Comparison of ENCODE assay signal across 10 cellular contexts in genomic region chr2:207288628-207289027, GRCh38.
A peak's percentile ranks its signal among the peaks of the same experiment; 100 is the strongest.
DNase-seq lines count a peak whose midpoint lies in the region; ATAC-seq and TF ChIP-seq lines count a peak whose summit lies in the region.
"Had no signal": no experiment of that assay in that cellular context is flagged by ENCODE, and none has a peak within 500 bp of the region (broad histone marks: within the 10 kb centered on the region; RNA-seq: fewer than 3 reads in every experiment).

No MANE protein-coding gene starts in this region.

- no peaks in the 10 kb centered on the region for H3K27me3 ChIP-seq in A673 (replicated peaks; ENCODE audit: insufficient read depth, low read depth, low read length, poor library complexity)
- H3K27me3 ChIP-seq: vagina had no signal

- no peaks in the 10 kb centered on the region for H3K36me3 Mint-ChIP-seq in activated B cell treated with CpG ODN at 0.5 μM for 24 hours (ENCODE audit: low read depth)

- no peaks in the 10 kb centered on the region for H3K36me3 ChIP-seq in A673 (ENCODE audit: insufficient read depth, low read length, poor library complexity, severe bottlenecking)
- H3K36me3 ChIP-seq: left ventricle myocardium inferior, vagina had no signal

- peaks cover 8% of the 10 kb centered on the region for H3K4me1 Mint-ChIP-seq in activated B cell treated with CpG ODN at 0.5 μM for 24 hours

- no peak overlapping the region for H3K4me3 Mint-ChIP-seq in activated B cell treated with CpG ODN at 0.5 μM for 24 hours

- H3K27ac ChIP-seq in A673 (ENCODE audit: low read depth, low read length, poor library complexity, severe bottlenecking), result no peak overlapping the region
- H3K27ac ChIP-seq: left ventricle myocardium inferior, vagina had no signal

- DNase-seq in activated B cell treated with CpG ODN at 0.5 μM for 24 hours (no peak), sciatic nerve (ENCODE audit: low spot score) (no peak), A673 (ENCODE audit: low spot score) (no peak)
- DNase-seq: activated gamma-delta T cell, left ventricle myocardium inferior had no signal

- no TSS peak for BruUV-seq in A673 (replicated peaks; lab: Mats Ljungman, UMichigan)

- no peaks in the 10 kb centered on the region for H3K9me3 ChIP-seq in A673 (ENCODE audit: low read depth, low read length, poor library complexity, severe bottlenecking)
- H3K9me3 ChIP-seq: left ventricle myocardium inferior, vagina had no signal

- H3K27ac Mint-ChIP-seq in activated B cell treated with CpG ODN at 0.5 μM for 24 hours, result no peak overlapping the region

- CTCF ChIA-PET in activated B cell treated with CpG ODN at 0.5 μM for 24 hours (lab: Charles Lee), result no interaction called here
- CTCF ChIA-PET in A673 (lab: Charles Lee), result no interaction called here

- ATAC-seq in GM18502 (IDR thresholded peaks at IDR 0.05; ENCODE audit: poor library complexity, unreplicated experiment), result peak; percentile 61
- peak; percentile 51 for ATAC-seq in GM19035 (IDR thresholded peaks at IDR 0.05; ENCODE audit: unreplicated experiment)
- peak; percentile 33 for ATAC-seq in HG02981 (IDR thresholded peaks at IDR 0.05; ENCODE audit: unreplicated experiment)
- ATAC-seq in activated B cell treated with CpG ODN at 0.5 μM for 24 hours (ENCODE audit: low read depth), result peak; percentile 40
- ATAC-seq in sciatic nerve, result no peak
- ATAC-seq in HG03025 (IDR thresholded peaks at IDR 0.05; ENCODE audit: low FRiP score, unreplicated experiment), result no peak

- H3K27me3 Mint-ChIP-seq in activated B cell treated with CpG ODN at 0.5 μM for 24 hours, result peaks cover 2% of the 10 kb centered on the region

- TF ChIP-seq CTCF in activated B cell treated with CpG ODN at 0.5 μM for 24 hours (IDR thresholded peaks at IDR 0.05) (no peak), A673 (conservative IDR thresholded peaks at IDR 0.05; ENCODE audit: low read depth, low read length) (no peak)

- POLR2A ChIA-PET in activated B cell treated with CpG ODN at 0.5 μM for 24 hours (lab: Charles Lee) (no interaction called here), A673 (lab: Charles Lee; ENCODE audit: low non-redundant PET) (no interaction called here)

- no peak overlapping the region for H3K4me3 ChIP-seq in A673 (ENCODE audit: low read depth, low read length, poor library complexity, severe bottlenecking)
- H3K4me3 ChIP-seq: left ventricle myocardium inferior, vagina had no signal

- intact Hi-C loops in activated B cell treated with CpG ODN at 0.5 μM for 24 hours (cut with micrococcal nuclease) (no loop called here), sciatic nerve (cut with DNase I) (no loop called here), A673 (cut with micrococcal nuclease; ENCODE audit: unreplicated experiment) (loop anchor here (10.0 kb wide), 1 partner anchor 594 kb away; no protein-coding TSS in a partner anchor)

- H3K4me1 ChIP-seq in A673 (ENCODE audit: insufficient read depth, low read length, poor library complexity, severe bottlenecking), result no peaks in the 10 kb centered on the region

- no peaks in the 10 kb centered on the region for H3K9me3 Mint-ChIP-seq in activated B cell treated with CpG ODN at 0.5 μM for 24 hours

Comparison
In these comparisons a context has a peak if more than half of its experiments do, and no peak if none do; other contexts are left out.
1. ATAC-seq: peak in GM18502 (single experiment), GM19035 (single experiment), HG02981 (single experiment) and activated B cell treated with CpG ODN at 0.5 μM for 24 hours (single experiment); none in sciatic nerve (single experiment) and HG03025 (single experiment).